2 cellular contexts compared by ENCODE assay signal in the genomic region with DNA sequence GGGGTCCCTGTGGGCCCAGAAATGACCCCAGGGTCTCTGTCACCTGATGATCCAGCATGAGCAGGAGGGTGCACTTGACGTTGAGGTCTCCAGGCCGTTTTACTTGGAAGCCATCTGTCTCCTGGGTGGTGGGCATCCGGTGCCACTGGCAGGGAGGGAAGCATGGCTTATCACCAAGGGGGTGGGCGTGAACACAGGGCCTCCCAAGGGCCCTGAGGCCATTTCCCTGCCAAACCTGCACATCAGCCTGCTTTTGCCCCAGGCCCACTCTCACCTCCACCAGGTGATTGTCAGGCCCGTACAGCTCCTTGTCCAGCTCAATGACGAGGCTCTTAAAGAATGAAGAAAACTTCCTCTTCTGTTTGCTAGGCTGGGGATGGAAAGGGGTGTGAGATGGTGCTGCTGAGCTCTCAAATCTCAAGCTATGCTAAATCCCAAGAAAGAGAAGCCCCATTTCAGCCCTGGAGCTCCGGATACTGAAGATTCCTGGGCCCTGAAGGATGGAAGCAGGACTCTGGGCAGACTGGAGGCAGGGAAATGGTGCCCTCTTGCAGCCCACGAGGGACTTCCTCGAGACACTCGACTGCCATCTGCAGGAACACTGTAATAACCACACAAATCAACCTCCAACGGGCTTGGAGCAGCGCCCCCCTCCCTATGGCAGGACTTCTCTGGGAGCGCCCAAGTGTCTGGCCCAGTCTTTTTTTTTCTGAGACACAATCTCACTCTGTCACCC.
TF ChIP-seq lines count a peak whose summit lies in the region.

No MANE protein-coding gene starts in this region.

TF ChIP-seq in HEK293, 187 proteins besides CTCF, POLR2A, EP300 and RAD21 (continued from another document):
- TF ChIP-seq ZNF654 (tag by site-specific recombination; IDR thresholded peaks at IDR 0.05; ENCODE audit: low read depth) = peak; percentile 86
- TF ChIP-seq ZBTB7A (tag by site-specific recombination; IDR thresholded peaks at IDR 0.05; ENCODE audit: low read depth) = no peak
- TF ChIP-seq ZBTB20 (tag by site-specific recombination; IDR thresholded peaks at IDR 0.05) = 0 out of 2 replicates have a peak, but pooled peaks have one; percentile 27
- TF ChIP-seq ZNF571 (tag by site-specific recombination; IDR thresholded peaks at IDR 0.05) = no peak
- no peak for TF ChIP-seq ZBTB1 (tag by site-specific recombination; IDR thresholded peaks at IDR 0.05)
- no peak for TF ChIP-seq ZNF10 (tag by site-specific recombination; IDR thresholded peaks at IDR 0.05)
- TF ChIP-seq, protein P1, sequence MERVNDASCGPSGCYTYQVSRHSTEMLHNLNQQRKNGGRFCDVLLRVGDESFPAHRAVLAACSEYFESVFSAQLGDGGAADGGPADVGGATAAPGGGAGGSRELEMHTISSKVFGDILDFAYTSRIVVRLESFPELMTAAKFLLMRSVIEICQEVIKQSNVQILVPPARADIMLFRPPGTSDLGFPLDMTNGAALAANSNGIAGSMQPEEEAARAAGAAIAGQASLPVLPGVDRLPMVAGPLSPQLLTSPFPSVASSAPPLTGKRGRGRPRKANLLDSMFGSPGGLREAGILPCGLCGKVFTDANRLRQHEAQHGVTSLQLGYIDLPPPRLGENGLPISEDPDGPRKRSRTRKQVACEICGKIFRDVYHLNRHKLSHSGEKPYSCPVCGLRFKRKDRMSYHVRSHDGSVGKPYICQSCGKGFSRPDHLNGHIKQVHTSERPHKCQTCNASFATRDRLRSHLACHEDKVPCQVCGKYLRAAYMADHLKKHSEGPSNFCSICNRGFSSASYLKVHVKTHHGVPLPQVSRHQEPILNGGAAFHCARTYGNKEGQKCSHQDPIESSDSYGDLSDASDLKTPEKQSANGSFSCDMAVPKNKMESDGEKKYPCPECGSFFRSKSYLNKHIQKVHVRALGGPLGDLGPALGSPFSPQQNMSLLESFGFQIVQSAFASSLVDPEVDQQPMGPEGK (tag by site-specific recombination; IDR thresholded peaks at IDR 0.05) = peak; percentile 41; the same call in 1 of the 2 replicates
- no peak for TF ChIP-seq YY1 (tag by site-specific recombination; IDR thresholded peaks at IDR 0.05)
- TF ChIP-seq KLF8 (tag by site-specific recombination; IDR thresholded peaks at IDR 0.05) = no peak
- no peak for TF ChIP-seq ZNF843 (tag by site-specific recombination; IDR thresholded peaks at IDR 0.05)
- TF ChIP-seq GLIS2 (tag by site-specific recombination; IDR thresholded peaks at IDR 0.05) = 0 out of 2 replicates have a peak, but pooled peaks have one; percentile 10
- TF ChIP-seq, protein P2, sequence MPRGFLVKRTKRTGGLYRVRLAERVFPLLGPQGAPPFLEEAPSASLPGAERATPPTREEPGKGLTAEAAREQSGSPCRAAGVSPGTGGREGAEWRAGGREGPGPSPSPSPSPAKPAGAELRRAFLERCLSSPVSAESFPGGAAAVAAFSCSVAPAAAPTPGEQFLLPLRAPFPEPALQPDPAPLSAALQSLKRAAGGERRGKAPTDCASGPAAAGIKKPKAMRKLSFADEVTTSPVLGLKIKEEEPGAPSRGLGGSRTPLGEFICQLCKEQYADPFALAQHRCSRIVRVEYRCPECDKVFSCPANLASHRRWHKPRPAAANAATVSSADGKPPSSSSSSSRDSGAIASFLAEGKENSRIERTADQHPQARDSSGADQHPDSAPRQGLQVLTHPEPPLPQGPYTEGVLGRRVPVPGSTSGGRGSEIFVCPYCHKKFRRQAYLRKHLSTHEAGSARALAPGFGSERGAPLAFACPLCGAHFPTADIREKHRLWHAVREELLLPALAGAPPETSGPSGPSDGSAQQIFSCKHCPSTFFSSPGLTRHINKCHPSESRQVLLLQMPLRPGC (tag by site-specific recombination; IDR thresholded peaks at IDR 0.05) = no peak
- TF ChIP-seq ZNF211 (tag by site-specific recombination; IDR thresholded peaks at IDR 0.05; ENCODE audit: low read depth) = no peak
- no peak for TF ChIP-seq ZNF311 (tag by site-specific recombination; IDR thresholded peaks at IDR 0.05; ENCODE audit: borderline replicate concordance)
- no peak for TF ChIP-seq ZNF548 (tag by site-specific recombination; IDR thresholded peaks at IDR 0.05)
- TF ChIP-seq, protein P3, sequence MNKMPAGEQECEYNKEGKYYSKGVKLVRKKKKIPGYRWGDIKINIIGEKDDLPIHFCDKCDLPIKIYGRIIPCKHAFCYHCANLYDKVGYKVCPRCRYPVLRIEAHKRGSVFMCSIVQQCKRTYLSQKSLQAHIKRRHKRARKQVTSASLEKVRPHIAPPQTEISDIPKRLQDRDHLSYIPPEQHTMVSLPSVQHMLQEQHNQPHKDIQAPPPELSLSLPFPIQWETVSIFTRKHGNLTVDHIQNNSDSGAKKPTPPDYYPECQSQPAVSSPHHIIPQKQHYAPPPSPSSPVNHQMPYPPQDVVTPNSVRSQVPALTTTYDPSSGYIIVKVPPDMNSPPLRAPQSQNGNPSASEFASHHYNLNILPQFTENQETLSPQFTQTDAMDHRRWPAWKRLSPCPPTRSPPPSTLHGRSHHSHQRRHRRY (tag by site-specific recombination; IDR thresholded peaks at IDR 0.05) = no peak
- TF ChIP-seq ZNF174 (tag by site-specific recombination; IDR thresholded peaks at IDR 0.05) = no peak
- no peak for TF ChIP-seq ZNF175 (tag by site-specific recombination; IDR thresholded peaks at IDR 0.05)
- TF ChIP-seq ZSCAN16 (tag by site-specific recombination; IDR thresholded peaks at IDR 0.05) = no peak
- TF ChIP-seq ZNF202 (tag by site-specific recombination; IDR thresholded peaks at IDR 0.05; ENCODE audit: borderline replicate concordance) = no peak
- TF ChIP-seq ZNF341 (tag by site-specific recombination; IDR thresholded peaks at IDR 0.05; ENCODE audit: low read depth) = no peak
- peak; percentile 25; the same call in 1 of the 2 replicates for TF ChIP-seq SP7 (tag by site-specific recombination; IDR thresholded peaks at IDR 0.05)
- TF ChIP-seq ZNF777 (tag by site-specific recombination; IDR thresholded peaks at IDR 0.05; ENCODE audit: borderline replicate concordance) = no peak
- TF ChIP-seq GLI4 (tag by site-specific recombination; IDR thresholded peaks at IDR 0.05) = no peak
- TF ChIP-seq ZNF394 (tag by site-specific recombination; IDR thresholded peaks at IDR 0.05; ENCODE audit: borderline replicate concordance) = peak; percentile 22; the same call in 1 of the 2 replicates

TF ChIP-seq in HepG2, 621 proteins besides CTCF, POLR2A, EP300 and RAD21 (continued from another document and continues in another):
- 0 out of 2 replicates have a peak, but pooled peaks have one; percentile 30 for TF ChIP-seq ZNF891 (CRISPR knock-in tag; IDR thresholded peaks at IDR 0.05)
- TF ChIP-seq, protein P4, sequence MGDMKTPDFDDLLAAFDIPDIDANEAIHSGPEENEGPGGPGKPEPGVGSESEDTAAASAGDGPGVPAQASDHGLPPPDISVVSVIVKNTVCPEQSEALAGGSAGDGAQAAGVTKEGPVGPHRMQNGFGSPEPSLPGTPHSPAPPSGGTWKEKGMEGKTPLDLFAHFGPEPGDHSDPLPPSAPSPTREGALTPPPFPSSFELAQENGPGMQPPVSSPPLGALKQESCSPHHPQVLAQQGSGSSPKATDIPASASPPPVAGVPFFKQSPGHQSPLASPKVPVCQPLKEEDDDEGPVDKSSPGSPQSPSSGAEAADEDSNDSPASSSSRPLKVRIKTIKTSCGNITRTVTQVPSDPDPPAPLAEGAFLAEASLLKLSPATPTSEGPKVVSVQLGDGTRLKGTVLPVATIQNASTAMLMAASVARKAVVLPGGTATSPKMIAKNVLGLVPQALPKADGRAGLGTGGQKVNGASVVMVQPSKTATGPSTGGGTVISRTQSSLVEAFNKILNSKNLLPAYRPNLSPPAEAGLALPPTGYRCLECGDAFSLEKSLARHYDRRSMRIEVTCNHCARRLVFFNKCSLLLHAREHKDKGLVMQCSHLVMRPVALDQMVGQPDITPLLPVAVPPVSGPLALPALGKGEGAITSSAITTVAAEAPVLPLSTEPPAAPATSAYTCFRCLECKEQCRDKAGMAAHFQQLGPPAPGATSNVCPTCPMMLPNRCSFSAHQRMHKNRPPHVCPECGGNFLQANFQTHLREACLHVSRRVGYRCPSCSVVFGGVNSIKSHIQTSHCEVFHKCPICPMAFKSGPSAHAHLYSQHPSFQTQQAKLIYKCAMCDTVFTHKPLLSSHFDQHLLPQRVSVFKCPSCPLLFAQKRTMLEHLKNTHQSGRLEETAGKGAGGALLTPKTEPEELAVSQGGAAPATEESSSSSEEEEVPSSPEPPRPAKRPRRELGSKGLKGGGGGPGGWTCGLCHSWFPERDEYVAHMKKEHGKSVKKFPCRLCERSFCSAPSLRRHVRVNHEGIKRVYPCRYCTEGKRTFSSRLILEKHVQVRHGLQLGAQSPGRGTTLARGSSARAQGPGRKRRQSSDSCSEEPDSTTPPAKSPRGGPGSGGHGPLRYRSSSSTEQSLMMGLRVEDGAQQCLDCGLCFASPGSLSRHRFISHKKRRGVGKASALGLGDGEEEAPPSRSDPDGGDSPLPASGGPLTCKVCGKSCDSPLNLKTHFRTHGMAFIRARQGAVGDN (CRISPR knock-in tag; IDR thresholded peaks at IDR 0.05) = peak; percentile 33
- peak; percentile 56 for TF ChIP-seq STAG1 (CRISPR knock-in tag; IDR thresholded peaks at IDR 0.05)
- no peak for TF ChIP-seq NRL (CRISPR knock-in tag; IDR thresholded peaks at IDR 0.05; ENCODE audit: borderline replicate concordance)
- TF ChIP-seq KLF16 (CRISPR knock-in tag; IDR thresholded peaks at IDR 0.05) = 0 out of 4 replicates have a peak, but pooled peaks of 1 of the 2 experiments have one; percentile 33
- no peak for TF ChIP-seq ZMYM3 (CRISPR knock-in tag; IDR thresholded peaks at IDR 0.05)
- TF ChIP-seq GATAD2A (CRISPR knock-in tag; IDR thresholded peaks at IDR 0.05) = no peak
- TF ChIP-seq, protein P5, sequence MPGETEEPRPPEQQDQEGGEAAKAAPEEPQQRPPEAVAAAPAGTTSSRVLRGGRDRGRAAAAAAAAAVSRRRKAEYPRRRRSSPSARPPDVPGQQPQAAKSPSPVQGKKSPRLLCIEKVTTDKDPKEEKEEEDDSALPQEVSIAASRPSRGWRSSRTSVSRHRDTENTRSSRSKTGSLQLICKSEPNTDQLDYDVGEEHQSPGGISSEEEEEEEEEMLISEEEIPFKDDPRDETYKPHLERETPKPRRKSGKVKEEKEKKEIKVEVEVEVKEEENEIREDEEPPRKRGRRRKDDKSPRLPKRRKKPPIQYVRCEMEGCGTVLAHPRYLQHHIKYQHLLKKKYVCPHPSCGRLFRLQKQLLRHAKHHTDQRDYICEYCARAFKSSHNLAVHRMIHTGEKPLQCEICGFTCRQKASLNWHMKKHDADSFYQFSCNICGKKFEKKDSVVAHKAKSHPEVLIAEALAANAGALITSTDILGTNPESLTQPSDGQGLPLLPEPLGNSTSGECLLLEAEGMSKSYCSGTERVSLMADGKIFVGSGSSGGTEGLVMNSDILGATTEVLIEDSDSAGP (CRISPR knock-in tag; IDR thresholded peaks at IDR 0.05; ENCODE audit: borderline replicate concordance) = peak; percentile 45; the same call in 1 of the 2 replicates
- TF ChIP-seq, protein P6, sequence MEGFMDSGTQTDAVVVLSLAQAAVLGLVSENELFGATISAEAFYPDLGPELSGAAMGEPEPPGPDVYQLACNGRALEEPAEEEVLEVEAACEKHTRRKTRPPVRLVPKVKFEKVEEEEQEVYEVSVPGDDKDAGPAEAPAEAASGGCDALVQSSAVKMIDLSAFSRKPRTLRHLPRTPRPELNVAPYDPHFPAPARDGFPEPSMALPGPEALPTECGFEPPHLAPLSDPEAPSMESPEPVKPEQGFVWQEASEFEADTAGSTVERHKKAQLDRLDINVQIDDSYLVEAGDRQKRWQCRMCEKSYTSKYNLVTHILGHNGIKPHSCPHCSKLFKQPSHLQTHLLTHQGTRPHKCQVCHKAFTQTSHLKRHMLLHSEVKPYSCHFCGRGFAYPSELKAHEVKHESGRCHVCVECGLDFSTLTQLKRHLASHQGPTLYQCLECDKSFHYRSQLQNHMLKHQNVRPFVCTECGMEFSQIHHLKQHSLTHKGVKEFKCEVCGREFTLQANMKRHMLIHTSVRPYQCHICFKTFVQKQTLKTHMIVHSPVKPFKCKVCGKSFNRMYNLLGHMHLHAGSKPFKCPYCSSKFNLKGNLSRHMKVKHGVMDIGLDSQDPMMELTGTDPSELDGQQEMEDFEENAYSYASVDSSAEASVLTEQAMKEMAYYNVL (CRISPR knock-in tag; IDR thresholded peaks at IDR 0.05; ENCODE audit: borderline replicate concordance) = 0 out of 2 replicates have a peak, but pooled peaks have one; percentile 22
- peak; percentile 93 for TF ChIP-seq ZNF552 (CRISPR knock-in tag; IDR thresholded peaks at IDR 0.05; ENCODE audit: borderline replicate concordance)
- TF ChIP-seq, protein P1 (CRISPR knock-in tag; IDR thresholded peaks at IDR 0.05) = peak; percentile 49; the same call in 1 of the 2 replicates
- TF ChIP-seq, protein P7, sequence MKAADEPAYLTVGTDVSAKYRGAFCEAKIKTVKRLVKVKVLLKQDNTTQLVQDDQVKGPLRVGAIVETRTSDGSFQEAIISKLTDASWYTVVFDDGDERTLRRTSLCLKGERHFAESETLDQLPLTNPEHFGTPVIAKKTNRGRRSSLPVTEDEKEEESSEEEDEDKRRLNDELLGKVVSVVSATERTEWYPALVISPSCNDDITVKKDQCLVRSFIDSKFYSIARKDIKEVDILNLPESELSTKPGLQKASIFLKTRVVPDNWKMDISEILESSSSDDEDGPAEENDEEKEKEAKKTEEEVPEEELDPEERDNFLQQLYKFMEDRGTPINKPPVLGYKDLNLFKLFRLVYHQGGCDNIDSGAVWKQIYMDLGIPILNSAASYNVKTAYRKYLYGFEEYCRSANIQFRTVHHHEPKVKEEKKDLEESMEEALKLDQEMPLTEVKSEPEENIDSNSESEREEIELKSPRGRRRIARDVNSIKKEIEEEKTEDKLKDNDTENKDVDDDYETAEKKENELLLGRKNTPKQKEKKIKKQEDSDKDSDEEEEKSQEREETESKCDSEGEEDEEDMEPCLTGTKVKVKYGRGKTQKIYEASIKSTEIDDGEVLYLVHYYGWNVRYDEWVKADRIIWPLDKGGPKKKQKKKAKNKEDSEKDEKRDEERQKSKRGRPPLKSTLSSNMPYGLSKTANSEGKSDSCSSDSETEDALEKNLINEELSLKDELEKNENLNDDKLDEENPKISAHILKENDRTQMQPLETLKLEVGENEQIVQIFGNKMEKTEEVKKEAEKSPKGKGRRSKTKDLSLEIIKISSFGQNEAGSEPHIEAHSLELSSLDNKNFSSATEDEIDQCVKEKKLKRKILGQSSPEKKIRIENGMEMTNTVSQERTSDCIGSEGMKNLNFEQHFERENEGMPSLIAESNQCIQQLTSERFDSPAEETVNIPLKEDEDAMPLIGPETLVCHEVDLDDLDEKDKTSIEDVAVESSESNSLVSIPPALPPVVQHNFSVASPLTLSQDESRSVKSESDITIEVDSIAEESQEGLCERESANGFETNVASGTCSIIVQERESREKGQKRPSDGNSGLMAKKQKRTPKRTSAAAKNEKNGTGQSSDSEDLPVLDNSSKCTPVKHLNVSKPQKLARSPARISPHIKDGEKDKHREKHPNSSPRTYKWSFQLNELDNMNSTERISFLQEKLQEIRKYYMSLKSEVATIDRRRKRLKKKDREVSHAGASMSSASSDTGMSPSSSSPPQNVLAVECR (CRISPR knock-in tag; IDR thresholded peaks at IDR 0.05; ENCODE audit: borderline replicate concordance) = peak; percentile 41; the same call in 1 of the 2 replicates
- 0 out of 2 replicates have a peak, but pooled peaks have one; percentile 8 for TF ChIP-seq ZNF350 (CRISPR knock-in tag; IDR thresholded peaks at IDR 0.05; ENCODE audit: borderline replicate concordance, low read depth)
